8 cellular contexts compared by ENCODE assay signal in the genomic region with DNA sequence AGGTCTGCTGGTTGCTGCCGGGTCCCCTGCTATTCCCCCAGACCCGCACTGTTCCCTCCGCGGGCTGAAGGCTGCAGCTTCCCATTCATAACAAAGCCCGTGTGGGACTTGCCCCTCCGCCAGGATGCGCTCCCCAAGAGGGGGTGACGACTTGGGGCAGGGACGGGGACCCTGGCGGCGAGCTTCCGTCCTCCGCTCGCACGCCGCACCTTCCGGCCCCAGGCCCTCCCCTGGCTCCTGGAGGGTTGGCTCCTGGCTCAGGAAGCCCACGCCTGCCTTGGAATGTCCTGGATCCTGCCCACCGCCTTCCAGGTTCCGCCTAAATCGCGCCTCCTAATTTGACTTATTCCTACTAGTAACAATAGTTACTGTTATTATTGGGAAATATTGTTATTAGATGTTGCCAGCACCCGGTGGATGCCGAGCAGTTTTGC. TPM values are rescaled to one million over a fixed set of nuclear protein-coding genes. Genes with fewer than 3 reads are reported as not detected.
DNase-seq lines count a peak whose midpoint lies in the region; TF ChIP-seq lines count a peak whose summit lies in the region.

No MANE protein-coding gene starts in this region.

- peak overlapping the region; percentile 10 for H2AFZ ChIP-seq in neural progenitor cell (replicated peaks)

- peaks cover 17% of the 10 kb centered on the region for H3K4me1 Mint-ChIP-seq in activated T-cell treated with anti-CD3 and anti-CD28 coated beads, Interleukin-2, amount 50 U/mL, for 24 hours (ENCODE audit: low read depth)
- H3K4me1 Mint-ChIP-seq in neural progenitor cell, result peaks cover 8% of the 10 kb centered on the region

- no peaks in the 10 kb centered on the region for H3K9me3 ChIP-seq in neural progenitor cell (ENCODE audit: low read depth)

- no peaks in the 10 kb centered on the region for H3K36me3 ChIP-seq in neural progenitor cell

- peaks cover 23% of the 10 kb centered on the region for H3K36me3 Mint-ChIP-seq in activated T-cell treated with anti-CD3 and anti-CD28 coated beads, Interleukin-2, amount 50 U/mL, for 24 hours (ENCODE audit: low read depth)
- H3K36me3 Mint-ChIP-seq in neural progenitor cell, result no peaks in the 10 kb centered on the region

- H3K4me3 Mint-ChIP-seq in activated T-cell treated with anti-CD3 and anti-CD28 coated beads, Interleukin-2, amount 50 U/mL, for 24 hours, result peak overlapping the region; percentile 90
- peak overlapping the region; percentile 96 for H3K4me3 Mint-ChIP-seq in neural progenitor cell

- H3K4me1 ChIP-seq in neural progenitor cell, result peaks cover 4% of the 10 kb centered on the region

- peak overlapping the region; percentile 53 for H3K27ac Mint-ChIP-seq in activated T-cell treated with anti-CD3 and anti-CD28 coated beads, Interleukin-2, amount 50 U/mL, for 24 hours
- peak overlapping the region; percentile 91 for H3K27ac Mint-ChIP-seq in neural progenitor cell

- H3K27ac ChIP-seq in neural progenitor cell, result peak overlapping the region; percentile 61

- H3K27me3 ChIP-seq in neural progenitor cell, result no peaks in the 10 kb centered on the region

- H3K4me3 ChIP-seq in GM12875 (ENCODE audit: low read depth, low read length) (peak overlapping the region; percentile 94), fibroblast of mammary gland (ENCODE audit: control insufficient read depth, low read depth, low read length) (peak overlapping the region; percentile 67), neural progenitor cell (peak overlapping the region; percentile 100)

- peak overlapping the region; percentile 78 for H3K4me2 ChIP-seq in neural progenitor cell

- no peaks in the 10 kb centered on the region for H3K9me3 Mint-ChIP-seq in activated T-cell treated with anti-CD3 and anti-CD28 coated beads, Interleukin-2, amount 50 U/mL, for 24 hours
- H3K9me3 Mint-ChIP-seq in neural progenitor cell, result no peaks in the 10 kb centered on the region

- peaks cover 17% of the 10 kb centered on the region for H4K20me1 ChIP-seq in neural progenitor cell (ENCODE audit: low read depth)

- H3K9ac ChIP-seq in neural progenitor cell, result peak overlapping the region; percentile 47

- H3F3A ChIP-seq in neural progenitor cell (ENCODE audit: low read depth), result peaks cover 45% of the 10 kb centered on the region

- H3K27me3 Mint-ChIP-seq in activated T-cell treated with anti-CD3 and anti-CD28 coated beads, Interleukin-2, amount 50 U/mL, for 24 hours, result no peaks in the 10 kb centered on the region
- H3K27me3 Mint-ChIP-seq in neural progenitor cell (ENCODE audit: insufficient read depth, low read depth), result peaks cover 4% of the 10 kb centered on the region

- peaks cover 55% of the 10 kb centered on the region for H3K79me2 ChIP-seq in neural progenitor cell (ENCODE audit: low read depth)

- peak; percentile 71 for TF ChIP-seq CTCF in GM12875 (IDR thresholded peaks at IDR 0.05; ENCODE audit: borderline replicate concordance, insufficient read depth, low read depth, low read length)
- TF ChIP-seq CTCF in fibroblast of mammary gland (conservative IDR thresholded peaks at IDR 0.05; ENCODE audit: control insufficient read depth, insufficient read depth, low read depth, low read length), result peak; percentile 23
- TF ChIP-seq CTCF in neural progenitor cell (IDR thresholded peaks at IDR 0.05), result peak; percentile 55

- DNase-seq in A172 (ENCODE audit: low spot score) (peak; percentile 47), NCI-H1930 (lab: John Stamatoyannopoulos, UW) (peak; percentile 22 to 42), fibroblast of mammary gland (ENCODE audit: low read depth) (peak; percentile 25), neural progenitor cell (ENCODE audit: low spot score) (peak; percentile 76), ureter (ENCODE audit: low spot score) (peak; percentile 61), middle frontal gyrus (ENCODE audit: extremely low spot score, low spot score) (no peak)
- peak; percentile 76 for DNase-seq in activated T-cell treated with anti-CD3 and anti-CD28 coated beads, Interleukin-2, amount 50 U/mL, for 24 hours

RNA-seq across cellular contexts. Expression of gene TFAP4, which starts 1.1 kb away (rescaled TPM):
- total RNA-seq in A172 (2014; rRNA removed; shearing (Covaris generic)), result 8.0 and 12.1 TPM in 2 replicates
- total RNA-seq in neural progenitor cell (ENCODE audit: low replicate concordance), result 19.8 and 24.8 TPM in 2 replicates
- 18.1 TPM for total RNA-seq in ureter

RNA-seq across cellular contexts. Expression of gene SRL, which starts 32.0 kb away (rescaled TPM):
- not detected in 2 replicates for total RNA-seq in A172 (2014; rRNA removed; shearing (Covaris generic))
- total RNA-seq in neural progenitor cell (ENCODE audit: low replicate concordance) (0.06 and 0.22 TPM in 2 replicates), ureter (10.1 TPM)

RNA-seq across cellular contexts. Expression of gene GLIS2, which starts 42.0 kb away (rescaled TPM):
- 3.2 and 5.7 TPM in 2 replicates for total RNA-seq in A172 (2014; rRNA removed; shearing (Covaris generic))
- total RNA-seq in neural progenitor cell (ENCODE audit: low replicate concordance) (0.15 and 1.3 TPM in 2 replicates), ureter (11.7 TPM)
